ENCODE assay signal across 8 cellular contexts in genomic region chr2:207767461-207768167, GRCh38. TPM values are rescaled to one million over a fixed set of nuclear protein-coding genes. Genes with fewer than 3 reads are reported as not detected.
DNase-seq lines count a peak whose midpoint lies in the region; ATAC-seq, FAIRE-seq and TF ChIP-seq lines count a peak whose summit lies in the region.

No MANE protein-coding gene starts in this region.

- no peaks in the 10 kb centered on the region for H3K9me2 ChIP-seq in PC-3 (replicated peaks; ENCODE audit: low read length)

- peak; percentile 60 for TF ChIP-seq CTCF in PC-3 (conservative IDR thresholded peaks at IDR 0.05; ENCODE audit: low read depth, low read length)
- TF ChIP-seq CTCF in endothelial cell of umbilical vein (IDR thresholded peaks at IDR 0.05; ENCODE audit: extremely low read depth in 1 of 2, insufficient read depth in 1 of 2, low read depth in 1 of 2, low read length in 2 of 2) = peak; percentile 44 to 66

- H3K4me2 ChIP-seq in PC-3 (ENCODE audit: low read length) = peak overlapping the region; percentile 99
- H3K4me2 ChIP-seq in endothelial cell of umbilical vein (ENCODE audit: insufficient read depth, low read length) = peak overlapping the region; percentile 96

- CTCF ChIA-PET in PC-3 (lab: Charles Lee) (interaction anchor here (0.6 kb wide), 1 partner anchor 245 kb away, joined by 5 read pairs; no protein-coding TSS in a partner anchor), endothelial cell of umbilical vein (lab: Charles Lee) (interaction anchor here (1.4 to 5.5 kb wide), 6 partner anchors 204 to 303 kb away, joined by 3 to 54 read pairs (median 11); partner anchors contain the start of gene PLEKHM3)

- no peaks in the 10 kb centered on the region for H3K9me3 Mint-ChIP-seq in naive B cell

- intact Hi-C loops in PC-3 (cut with micrococcal nuclease) = loop anchor here (1.0 to 2.0 kb wide), 3 partner anchors 61 to 267 kb away; partner anchors contain the start of gene PLEKHM3
- intact Hi-C loops in endothelial cell of umbilical vein (cut with micrococcal nuclease) = loop anchor here (1.0 to 10.0 kb wide), 7 partner anchors 140 to 487 kb away; partner anchors contain the start of genes IDH1 and PLEKHM3

- peak; percentile 16 for ATAC-seq in PC-3
- no peak for ATAC-seq in naive B cell (ENCODE audit: low read depth in 2 of 2)
- ATAC-seq in HG02571 (IDR thresholded peaks at IDR 0.05; ENCODE audit: unreplicated experiment) = no peak
- no peak for ATAC-seq in HG02973 (IDR thresholded peaks at IDR 0.05; ENCODE audit: unreplicated experiment)

- H3K36me3 Mint-ChIP-seq in naive B cell = no peaks in the 10 kb centered on the region

- DNase-seq in PC-3 (peak; percentile 65), endothelial cell of umbilical vein (ENCODE audit: low read depth, low spot score) (peak; percentile 45), naive B cell (no peak), NCI-H345 (lab: John Stamatoyannopoulos, UW) (no peak), putamen (ENCODE audit: low spot score) (no peak)

- H3K36me3 ChIP-seq in ES-I3 (ENCODE audit: insufficient read depth, low read length) (no peaks in the 10 kb centered on the region), PC-3 (ENCODE audit: low read depth, low read length) (no peaks in the 10 kb centered on the region), endothelial cell of umbilical vein (ENCODE audit: control insufficient read depth in 2 of 2, extremely low read depth in 1 of 2, insufficient read depth in 2 of 2, low read length in 2 of 2) (no peaks in the 10 kb centered on the region)

- no TSS peak for BruUV-seq in PC-3 (replicated peaks; lab: Mats Ljungman, UMichigan)
- BruUV-seq in endothelial cell of umbilical vein (replicated peaks; lab: Mats Ljungman, UMichigan) = no TSS peak

- H4K20me1 ChIP-seq in PC-3 (ENCODE audit: low read length) (no peaks in the 10 kb centered on the region), endothelial cell of umbilical vein (replicated peaks; ENCODE audit: control insufficient read depth, extremely low read depth, insufficient read depth, low read length) (no peaks in the 10 kb centered on the region)

- H3K4me1 ChIP-seq in ES-I3 (ENCODE audit: insufficient read depth, low read length) (peaks cover 35% of the 10 kb centered on the region), PC-3 (ENCODE audit: insufficient read depth, low read length) (peaks cover 14% of the 10 kb centered on the region; the same call in 1 of the 2 replicates), endothelial cell of umbilical vein (ENCODE audit: control insufficient read depth, extremely low read depth, insufficient read depth, low read length) (peaks cover 16% of the 10 kb centered on the region)

- H3K27me3 ChIP-seq in PC-3 (ENCODE audit: low read length) (no peaks in the 10 kb centered on the region), endothelial cell of umbilical vein (ENCODE audit: control insufficient read depth in 2 of 2, insufficient read depth in 2 of 2, low read length in 2 of 2) (no peaks in the 10 kb centered on the region)

- POLR2A ChIA-PET in PC-3 (lab: Charles Lee; ENCODE audit: unreplicated experiment) (no interaction called here), endothelial cell of umbilical vein (lab: Charles Lee) (no interaction called here)

- no peaks in the 10 kb centered on the region for H3K9me3 ChIP-seq in ES-I3 (ENCODE audit: control insufficient read depth, insufficient read depth, low read length)
- no peaks in the 10 kb centered on the region for H3K9me3 ChIP-seq in PC-3 (ENCODE audit: low read length)
- H3K9me3 ChIP-seq in endothelial cell of umbilical vein (replicated peaks; ENCODE audit: control insufficient read depth, insufficient read depth, low read length) = no peaks in the 10 kb centered on the region

- H3K4me3 ChIP-seq in PC-3 (ENCODE audit: low read length) = peak overlapping the region; percentile 94
- peak overlapping the region in 2 of 3 experiments; percentile 66 to 72 for H3K4me3 ChIP-seq in endothelial cell of umbilical vein (replicated peaks in 1 of 3; ENCODE audit: insufficient read depth in 1 of 3, low read depth in 1 of 3, low read length in 3 of 3)

- H3K4me1 Mint-ChIP-seq in naive B cell = peaks cover 23 to 46% (median 38%) of the 10 kb centered on the region in 3 donors

- H3K4me3 Mint-ChIP-seq in naive B cell = peak overlapping the region; percentile 88 to 97 (median 94)

- H3K27ac Mint-ChIP-seq in naive B cell = peak overlapping the region in 3 of 6 donors; percentile 16 to 90 (median 21)

- no peak for TF ChIP-seq POLR2A in endothelial cell of umbilical vein (IDR thresholded peaks at IDR 0.05; ENCODE audit: low read depth, low read length)

- H3K9me1 ChIP-seq in endothelial cell of umbilical vein (replicated peaks; ENCODE audit: control insufficient read depth, extremely low read depth, insufficient read depth, low read length) = no peaks in the 10 kb centered on the region

- H3K9ac ChIP-seq in ES-I3 (ENCODE audit: low read depth, low read length) = peak overlapping the region; percentile 90; the same call in 1 of the 2 replicates
- H3K9ac ChIP-seq in PC-3 (ENCODE audit: low read length) = peak overlapping the region; percentile 85
- H3K9ac ChIP-seq in endothelial cell of umbilical vein (replicated peaks; ENCODE audit: extremely low read depth, insufficient read depth, low read length) = no peak overlapping the region

- dilution Hi-C loops in endothelial cell of umbilical vein (cut with MboI; ENCODE audit: extremely low pct_ligation_motif_present, low sequenced_read_pairs) = no loop called here

- H2AFZ ChIP-seq in PC-3 (ENCODE audit: low read length) = peak overlapping the region; percentile 83
- peak overlapping the region; percentile 75 for H2AFZ ChIP-seq in endothelial cell of umbilical vein (ENCODE audit: low read depth, low read length)

- FAIRE-seq in endothelial cell of umbilical vein (lab: Jason Lieb, UNC) = peak; percentile 82

- peaks cover 8 to 14% (median 8%) of the 10 kb centered on the region in 3 donors for H3K27me3 Mint-ChIP-seq in naive B cell

- no peaks in the 10 kb centered on the region for H3F3A ChIP-seq in PC-3 (ENCODE audit: low read length, unreplicated experiment)

- H3K27ac ChIP-seq in PC-3 (ENCODE audit: low read length) (no peak overlapping the region), endothelial cell of umbilical vein (ENCODE audit: insufficient read depth, low read depth, low read length) (no peak overlapping the region)

- H3K79me2 ChIP-seq in PC-3 (ENCODE audit: low read length) (peaks cover 59% of the 10 kb centered on the region), endothelial cell of umbilical vein (ENCODE audit: control insufficient read depth, insufficient read depth, low read length) (no peaks in the 10 kb centered on the region)

TF ChIP-seq in endothelial cell of umbilical vein, 7 proteins besides CTCF, POLR2A, EP300 and RAD21:
- TF ChIP-seq JUN (IDR thresholded peaks at IDR 0.05; ENCODE audit: borderline replicate concordance, insufficient read depth, insufficient read length, low read depth) (no peak), EZH2 (IDR thresholded peaks at IDR 0.05; ENCODE audit: borderline replicate concordance, low read depth, low read length, severe bottlenecking) (no peak), GATA2 (IDR thresholded peaks at IDR 0.05; ENCODE audit: insufficient read depth, insufficient read length, low read depth, low read length) (no peak), MYC (IDR thresholded peaks at IDR 0.05; ENCODE audit: low read depth, low read length) (no peak), FOS (IDR thresholded peaks at IDR 0.05; ENCODE audit: borderline replicate concordance, insufficient read depth, low read length) (no peak), MAX (IDR thresholded peaks at IDR 0.05; ENCODE audit: insufficient read depth, insufficient read length) (no peak), POLR2AphosphoS5 (IDR thresholded peaks at IDR 0.05; ENCODE audit: insufficient read depth, low read depth, low read length) (no peak)

RNA-seq across cellular contexts. Expression of gene FZD5, which starts 2.1 kb away (rescaled TPM):
- total RNA-seq in PC-3 (2014; rRNA removed) = 7.2 and 7.5 TPM in 2 replicates
- total RNA-seq in endothelial cell of umbilical vein = 2.8 and 3.3 TPM in 2 replicates
- polyA plus RNA-seq in endothelial cell of umbilical vein = 0.72 and 0.99 TPM in 2 replicates
- polyA plus RNA-seq in endothelial cell of umbilical vein (2011; cell fraction: cytosol; rRNA removed) = 0.59 and 0.63 TPM in 2 replicates
- 0.70 and 1.0 TPM in 2 replicates for polyA plus RNA-seq in endothelial cell of umbilical vein (2011; cell fraction: nucleus; rRNA removed)
- polyA plus RNA-seq in endothelial cell of umbilical vein (2012) = 0.88 and 0.94 TPM in 2 replicates
- 1.9 TPM in 2 replicates for polyA minus RNA-seq in endothelial cell of umbilical vein
- 4.5 TPM for polyA minus RNA-seq in endothelial cell of umbilical vein (2011; cell fraction: cytosol; rRNA and poly(A)+ RNA removed)
- polyA minus RNA-seq in endothelial cell of umbilical vein (2011; cell fraction: nucleus; rRNA and poly(A)+ RNA removed) = 1.7 and 2.4 TPM in 2 replicates
- under 1 TPM; 0.05 to 0.39 (median 0.11) TPM for polyA plus RNA-seq in naive B cell (ENCODE audit: low read depth in 6 of 6)

RNA-seq across cellular contexts. Expression of gene CCNYL1, which starts 56.2 kb away (rescaled TPM):
- total RNA-seq in PC-3 (2014; rRNA removed) = 14.7 and 19.2 TPM in 2 replicates
- total RNA-seq in endothelial cell of umbilical vein = 47.3 and 49.3 TPM in 2 replicates
- 11.3 and 15.2 TPM in 2 replicates for polyA plus RNA-seq in endothelial cell of umbilical vein
- 22.6 and 23.0 TPM in 2 replicates for polyA plus RNA-seq in endothelial cell of umbilical vein (2011; cell fraction: cytosol; rRNA removed)
- 31.2 and 34.4 TPM in 2 replicates for polyA plus RNA-seq in endothelial cell of umbilical vein (2011; cell fraction: nucleus; rRNA removed)
- 26.5 and 36.1 TPM in 2 replicates for polyA plus RNA-seq in endothelial cell of umbilical vein (2012)
- 16.9 and 17.1 TPM in 2 replicates for polyA minus RNA-seq in endothelial cell of umbilical vein
- polyA minus RNA-seq in endothelial cell of umbilical vein (2011; cell fraction: cytosol; rRNA and poly(A)+ RNA removed) = 6.8 TPM
- polyA minus RNA-seq in endothelial cell of umbilical vein (2011; cell fraction: nucleus; rRNA and poly(A)+ RNA removed) = 15.4 and 17.5 TPM in 2 replicates
- 1 to 10 TPM in 5 of 6 donors, under 1 TPM in 1; 0.91 to 4.7 (median 3.3) TPM for polyA plus RNA-seq in naive B cell (ENCODE audit: low read depth in 6 of 6)

Comparison
In these comparisons a context has a peak if more than half of its experiments do, and no peak if none do; other contexts are left out.
1. DNase-seq: peak in PC-3 (single experiment) and endothelial cell of umbilical vein (single experiment); none in naive B cell (single experiment), NCI-H345 (single experiment) and putamen (single experiment).